ENCODE assay signal across 2 cellular contexts in the genomic region with DNA sequence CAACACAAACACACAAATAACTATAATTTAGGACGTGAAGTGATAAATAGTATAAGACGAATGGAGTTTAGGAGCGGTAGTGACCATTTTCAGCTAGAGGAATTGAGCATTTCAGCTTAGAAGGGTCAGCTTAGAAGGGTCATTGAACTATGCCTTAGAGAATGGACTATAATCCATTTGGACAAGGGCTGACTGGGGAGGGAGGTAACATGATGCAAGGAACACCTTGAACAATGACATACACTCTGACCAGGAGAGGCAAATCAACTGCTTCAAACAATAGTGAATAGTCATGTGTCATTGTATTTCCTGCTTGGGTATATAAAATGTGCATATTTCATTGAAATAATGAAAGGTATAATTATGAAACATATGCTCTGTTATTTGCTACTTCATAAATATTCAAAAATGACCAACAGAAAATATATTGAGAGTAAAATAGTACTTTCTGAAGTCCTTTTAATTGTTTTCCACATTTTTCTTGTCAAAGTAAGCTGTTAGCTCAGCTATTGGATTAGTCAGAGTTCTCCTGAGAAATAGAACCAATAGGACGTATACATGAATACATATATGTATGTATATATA.
TF ChIP-seq lines count a peak whose summit lies in the region.

No MANE protein-coding gene starts in this region.

TF ChIP-seq in GM23338, 12 proteins besides CTCF, POLR2A, EP300 and RAD21:
- TF ChIP-seq POLR2AphosphoS5 (IDR thresholded peaks at IDR 0.05; ENCODE audit: low read depth) (no peak), JUNB (IDR thresholded peaks at IDR 0.05; ENCODE audit: unreplicated experiment) (no peak), STAT1 (IDR thresholded peaks at IDR 0.05; ENCODE audit: unreplicated experiment) (no peak), EZH2phosphoT487 (IDR thresholded peaks at IDR 0.05; ENCODE audit: unreplicated experiment) (no peak), NANOG (IDR thresholded peaks at IDR 0.05; ENCODE audit: borderline replicate concordance) (no peak)
- TF ChIP-seq, protein P1, sequence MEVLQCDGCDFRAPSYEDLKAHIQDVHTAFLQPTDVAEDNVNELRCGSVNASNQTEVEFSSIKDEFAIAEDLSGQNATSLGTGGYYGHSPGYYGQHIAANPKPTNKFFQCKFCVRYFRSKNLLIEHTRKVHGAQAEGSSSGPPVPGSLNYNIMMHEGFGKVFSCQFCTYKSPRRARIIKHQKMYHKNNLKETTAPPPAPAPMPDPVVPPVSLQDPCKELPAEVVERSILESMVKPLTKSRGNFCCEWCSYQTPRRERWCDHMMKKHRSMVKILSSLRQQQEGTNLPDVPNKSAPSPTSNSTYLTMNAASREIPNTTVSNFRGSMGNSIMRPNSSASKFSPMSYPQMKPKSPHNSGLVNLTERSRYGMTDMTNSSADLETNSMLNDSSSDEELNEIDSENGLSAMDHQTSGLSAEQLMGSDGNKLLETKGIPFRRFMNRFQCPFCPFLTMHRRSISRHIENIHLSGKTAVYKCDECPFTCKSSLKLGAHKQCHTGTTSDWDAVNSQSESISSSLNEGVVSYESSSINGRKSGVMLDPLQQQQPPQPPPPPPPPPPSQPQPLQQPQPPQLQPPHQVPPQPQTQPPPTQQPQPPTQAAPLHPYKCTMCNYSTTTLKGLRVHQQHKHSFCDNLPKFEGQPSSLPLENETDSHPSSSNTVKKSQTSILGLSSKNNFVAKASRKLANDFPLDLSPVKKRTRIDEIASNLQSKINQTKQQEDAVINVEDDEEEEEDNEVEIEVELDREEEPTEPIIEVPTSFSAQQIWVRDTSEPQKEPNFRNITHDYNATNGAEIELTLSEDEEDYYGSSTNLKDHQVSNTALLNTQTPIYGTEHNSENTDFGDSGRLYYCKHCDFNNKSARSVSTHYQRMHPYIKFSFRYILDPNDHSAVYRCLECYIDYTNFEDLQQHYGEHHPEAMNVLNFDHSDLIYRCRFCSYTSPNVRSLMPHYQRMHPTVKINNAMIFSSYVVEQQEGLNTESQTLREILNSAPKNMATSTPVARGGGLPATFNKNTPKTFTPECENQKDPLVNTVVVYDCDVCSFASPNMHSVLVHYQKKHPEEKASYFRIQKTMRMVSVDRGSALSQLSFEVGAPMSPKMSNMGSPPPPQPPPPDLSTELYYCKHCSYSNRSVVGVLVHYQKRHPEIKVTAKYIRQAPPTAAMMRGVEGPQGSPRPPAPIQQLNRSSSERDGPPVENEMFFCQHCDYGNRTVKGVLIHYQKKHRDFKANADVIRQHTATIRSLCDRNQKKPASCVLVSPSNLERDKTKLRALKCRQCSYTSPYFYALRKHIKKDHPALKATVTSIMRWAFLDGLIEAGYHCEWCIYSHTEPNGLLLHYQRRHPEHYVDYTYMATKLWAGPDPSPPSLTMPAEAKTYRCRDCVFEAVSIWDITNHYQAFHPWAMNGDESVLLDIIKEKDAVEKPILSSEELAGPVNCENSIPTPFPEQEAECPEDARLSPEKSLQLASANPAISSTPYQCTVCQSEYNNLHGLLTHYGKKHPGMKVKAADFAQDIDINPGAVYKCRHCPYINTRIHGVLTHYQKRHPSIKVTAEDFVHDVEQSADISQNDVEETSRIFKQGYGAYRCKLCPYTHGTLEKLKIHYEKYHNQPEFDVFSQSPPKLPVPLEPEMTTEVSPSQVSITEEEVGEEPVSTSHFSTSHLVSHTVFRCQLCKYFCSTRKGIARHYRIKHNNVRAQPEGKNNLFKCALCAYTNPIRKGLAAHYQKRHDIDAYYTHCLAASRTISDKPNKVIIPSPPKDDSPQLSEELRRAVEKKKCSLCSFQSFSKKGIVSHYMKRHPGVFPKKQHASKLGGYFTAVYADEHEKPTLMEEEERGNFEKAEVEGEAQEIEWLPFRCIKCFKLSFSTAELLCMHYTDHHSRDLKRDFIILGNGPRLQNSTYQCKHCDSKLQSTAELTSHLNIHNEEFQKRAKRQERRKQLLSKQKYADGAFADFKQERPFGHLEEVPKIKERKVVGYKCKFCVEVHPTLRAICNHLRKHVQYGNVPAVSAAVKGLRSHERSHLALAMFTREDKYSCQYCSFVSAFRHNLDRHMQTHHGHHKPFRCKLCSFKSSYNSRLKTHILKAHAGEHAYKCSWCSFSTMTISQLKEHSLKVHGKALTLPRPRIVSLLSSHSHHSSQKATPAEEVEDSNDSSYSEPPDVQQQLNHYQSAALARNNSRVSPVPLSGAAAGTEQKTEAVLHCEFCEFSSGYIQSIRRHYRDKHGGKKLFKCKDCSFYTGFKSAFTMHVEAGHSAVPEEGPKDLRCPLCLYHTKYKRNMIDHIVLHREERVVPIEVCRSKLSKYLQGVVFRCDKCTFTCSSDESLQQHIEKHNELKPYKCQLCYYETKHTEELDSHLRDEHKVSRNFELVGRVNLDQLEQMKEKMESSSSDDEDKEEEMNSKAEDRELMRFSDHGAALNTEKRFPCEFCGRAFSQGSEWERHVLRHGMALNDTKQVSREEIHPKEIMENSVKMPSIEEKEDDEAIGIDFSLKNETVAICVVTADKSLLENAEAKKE (CRISPR knock-in tag; IDR thresholded peaks at IDR 0.05) = no peak

TF ChIP-seq in K562, 482 proteins besides CTCF, POLR2A, EP300 and RAD21:
- TF ChIP-seq, protein P2, sequence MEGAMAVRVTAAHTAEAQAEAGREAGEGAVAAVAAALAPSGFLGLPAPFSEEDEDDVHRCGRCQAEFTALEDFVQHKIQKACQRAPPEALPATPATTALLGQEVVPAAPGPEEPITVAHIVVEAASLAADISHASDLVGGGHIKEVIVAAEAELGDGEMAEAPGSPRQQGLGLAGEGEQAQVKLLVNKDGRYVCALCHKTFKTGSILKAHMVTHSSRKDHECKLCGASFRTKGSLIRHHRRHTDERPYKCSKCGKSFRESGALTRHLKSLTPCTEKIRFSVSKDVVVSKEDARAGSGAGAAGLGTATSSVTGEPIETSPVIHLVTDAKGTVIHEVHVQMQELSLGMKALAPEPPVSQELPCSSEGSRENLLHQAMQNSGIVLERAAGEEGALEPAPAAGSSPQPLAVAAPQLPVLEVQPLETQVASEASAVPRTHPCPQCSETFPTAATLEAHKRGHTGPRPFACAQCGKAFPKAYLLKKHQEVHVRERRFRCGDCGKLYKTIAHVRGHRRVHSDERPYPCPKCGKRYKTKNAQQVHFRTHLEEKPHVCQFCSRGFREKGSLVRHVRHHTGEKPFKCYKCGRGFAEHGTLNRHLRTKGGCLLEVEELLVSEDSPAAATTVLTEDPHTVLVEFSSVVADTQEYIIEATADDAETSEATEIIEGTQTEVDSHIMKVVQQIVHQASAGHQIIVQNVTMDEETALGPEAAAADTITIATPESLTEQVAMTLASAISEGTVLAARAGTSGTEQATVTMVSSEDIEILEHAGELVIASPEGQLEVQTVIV (CRISPR knock-in tag; IDR thresholded peaks at IDR 0.05; ENCODE audit: borderline replicate concordance) = 0 out of 2 replicates have a peak, but pooled peaks have one; percentile 25
- TF ChIP-seq SOX6 (IDR thresholded peaks at IDR 0.05) (peak; percentile 87), CSDE1 (IDR thresholded peaks at IDR 0.05) (no peak), NR2C2 (CRISPR knock-in tag; IDR thresholded peaks at IDR 0.05) (no peak), NR2C2 (tag; IDR thresholded peaks at IDR 0.05) (peak; percentile 53; the same call in 1 of the 2 replicates), ETV1 (tag; conservative IDR thresholded peaks at IDR 0.05; ENCODE audit: low read depth) (0 out of 2 replicates have a peak, but pooled peaks have one; percentile 29), NFRKB (IDR thresholded peaks at IDR 0.05; ENCODE audit: low read depth) (no peak), HDAC6 (IDR thresholded peaks at IDR 0.05; ENCODE audit: low read depth, low read length) (no peak), ELF2 (CRISPR knock-in tag; IDR thresholded peaks at IDR 0.05) (0 out of 2 replicates have a peak, but pooled peaks have one; percentile 14), SMAD4 (CRISPR knock-in tag; conservative IDR thresholded peaks at IDR 0.05) (peak; percentile 19; the same call in 1 of the 2 replicates), CEBPG (CRISPR knock-in tag; IDR thresholded peaks at IDR 0.05) (peak; percentile 68), CEBPG (tag; conservative IDR thresholded peaks at IDR 0.05 in 1 of 2, IDR thresholded peaks at IDR 0.05 in 1 of 2) (no peak), TRIM24 (IDR thresholded peaks at IDR 0.05) (peak in 1 of 2 experiments; percentile 21; a peak in 2 of 4 replicates), ZBTB8A (IDR thresholded peaks at IDR 0.05; ENCODE audit: partially characterized antibody) (no peak), ZNF699 (CRISPR knock-in tag; IDR thresholded peaks at IDR 0.05; ENCODE audit: insufficient replicate concordance) (no peak), ZNF134 (CRISPR knock-in tag; conservative IDR thresholded peaks at IDR 0.05) (no peak), GABPA (tag; conservative IDR thresholded peaks at IDR 0.05; ENCODE audit: low read depth) (peak; percentile 29; the same call in 1 of the 2 replicates), PTRF (tag; IDR thresholded peaks at IDR 0.05) (no peak), CREB1 (IDR thresholded peaks at IDR 0.05) (no peak), CREB1 (CRISPR knock-in tag; IDR thresholded peaks at IDR 0.05) (no peak), POLR2H (tag; IDR thresholded peaks at IDR 0.05; ENCODE audit: low read depth) (peak; percentile 61; the same call in 1 of the 2 replicates)
- TF ChIP-seq, protein P3, sequence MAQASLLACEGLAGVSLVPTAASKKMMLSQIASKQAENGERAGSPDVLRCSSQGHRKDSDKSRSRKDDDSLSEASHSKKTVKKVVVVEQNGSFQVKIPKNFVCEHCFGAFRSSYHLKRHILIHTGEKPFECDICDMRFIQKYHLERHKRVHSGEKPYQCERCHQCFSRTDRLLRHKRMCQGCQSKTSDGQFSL (CRISPR knock-in tag; IDR thresholded peaks at IDR 0.05) = no peak
- TF ChIP-seq, protein P3 (tag; IDR thresholded peaks at IDR 0.05) = no peak
- TF ChIP-seq, protein P4, sequence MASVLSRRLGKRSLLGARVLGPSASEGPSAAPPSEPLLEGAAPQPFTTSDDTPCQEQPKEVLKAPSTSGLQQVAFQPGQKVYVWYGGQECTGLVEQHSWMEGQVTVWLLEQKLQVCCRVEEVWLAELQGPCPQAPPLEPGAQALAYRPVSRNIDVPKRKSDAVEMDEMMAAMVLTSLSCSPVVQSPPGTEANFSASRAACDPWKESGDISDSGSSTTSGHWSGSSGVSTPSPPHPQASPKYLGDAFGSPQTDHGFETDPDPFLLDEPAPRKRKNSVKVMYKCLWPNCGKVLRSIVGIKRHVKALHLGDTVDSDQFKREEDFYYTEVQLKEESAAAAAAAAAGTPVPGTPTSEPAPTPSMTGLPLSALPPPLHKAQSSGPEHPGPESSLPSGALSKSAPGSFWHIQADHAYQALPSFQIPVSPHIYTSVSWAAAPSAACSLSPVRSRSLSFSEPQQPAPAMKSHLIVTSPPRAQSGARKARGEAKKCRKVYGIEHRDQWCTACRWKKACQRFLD (CRISPR knock-in tag; IDR thresholded peaks at IDR 0.05) = no peak
- TF ChIP-seq, protein P5, sequence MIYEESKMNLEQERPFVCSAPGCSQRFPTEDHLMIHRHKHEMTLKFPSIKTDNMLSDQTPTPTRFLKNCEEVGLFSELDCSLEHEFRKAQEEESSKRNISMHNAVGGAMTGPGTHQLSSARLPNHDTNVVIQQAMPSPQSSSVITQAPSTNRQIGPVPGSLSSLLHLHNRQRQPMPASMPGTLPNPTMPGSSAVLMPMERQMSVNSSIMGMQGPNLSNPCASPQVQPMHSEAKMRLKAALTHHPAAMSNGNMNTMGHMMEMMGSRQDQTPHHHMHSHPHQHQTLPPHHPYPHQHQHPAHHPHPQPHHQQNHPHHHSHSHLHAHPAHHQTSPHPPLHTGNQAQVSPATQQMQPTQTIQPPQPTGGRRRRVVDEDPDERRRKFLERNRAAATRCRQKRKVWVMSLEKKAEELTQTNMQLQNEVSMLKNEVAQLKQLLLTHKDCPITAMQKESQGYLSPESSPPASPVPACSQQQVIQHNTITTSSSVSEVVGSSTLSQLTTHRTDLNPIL (CRISPR knock-in tag; IDR thresholded peaks at IDR 0.05) = no peak
- TF ChIP-seq, protein P6, sequence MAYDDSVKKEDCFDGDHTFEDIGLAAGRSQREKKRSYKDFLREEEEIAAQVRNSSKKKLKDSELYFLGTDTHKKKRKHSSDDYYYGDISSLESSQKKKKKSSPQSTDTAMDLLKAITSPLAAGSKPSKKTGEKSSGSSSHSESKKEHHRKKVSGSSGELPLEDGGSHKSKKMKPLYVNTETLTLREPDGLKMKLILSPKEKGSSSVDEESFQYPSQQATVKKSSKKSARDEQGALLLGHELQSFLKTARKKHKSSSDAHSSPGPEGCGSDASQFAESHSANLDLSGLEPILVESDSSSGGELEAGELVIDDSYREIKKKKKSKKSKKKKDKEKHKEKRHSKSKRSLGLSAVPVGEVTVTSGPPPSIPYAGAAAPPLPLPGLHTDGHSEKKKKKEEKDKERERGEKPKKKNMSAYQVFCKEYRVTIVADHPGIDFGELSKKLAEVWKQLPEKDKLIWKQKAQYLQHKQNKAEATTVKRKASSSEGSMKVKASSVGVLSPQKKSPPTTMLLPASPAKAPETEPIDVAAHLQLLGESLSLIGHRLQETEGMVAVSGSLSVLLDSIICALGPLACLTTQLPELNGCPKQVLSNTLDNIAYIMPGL (CRISPR knock-in tag; IDR thresholded peaks at IDR 0.05) = no peak
- TF ChIP-seq, protein P7, sequence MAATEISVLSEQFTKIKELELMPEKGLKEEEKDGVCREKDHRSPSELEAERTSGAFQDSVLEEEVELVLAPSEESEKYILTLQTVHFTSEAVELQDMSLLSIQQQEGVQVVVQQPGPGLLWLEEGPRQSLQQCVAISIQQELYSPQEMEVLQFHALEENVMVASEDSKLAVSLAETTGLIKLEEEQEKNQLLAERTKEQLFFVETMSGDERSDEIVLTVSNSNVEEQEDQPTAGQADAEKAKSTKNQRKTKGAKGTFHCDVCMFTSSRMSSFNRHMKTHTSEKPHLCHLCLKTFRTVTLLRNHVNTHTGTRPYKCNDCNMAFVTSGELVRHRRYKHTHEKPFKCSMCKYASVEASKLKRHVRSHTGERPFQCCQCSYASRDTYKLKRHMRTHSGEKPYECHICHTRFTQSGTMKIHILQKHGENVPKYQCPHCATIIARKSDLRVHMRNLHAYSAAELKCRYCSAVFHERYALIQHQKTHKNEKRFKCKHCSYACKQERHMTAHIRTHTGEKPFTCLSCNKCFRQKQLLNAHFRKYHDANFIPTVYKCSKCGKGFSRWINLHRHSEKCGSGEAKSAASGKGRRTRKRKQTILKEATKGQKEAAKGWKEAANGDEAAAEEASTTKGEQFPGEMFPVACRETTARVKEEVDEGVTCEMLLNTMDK (IDR thresholded peaks at IDR 0.05; ENCODE audit: borderline replicate concordance, insufficient read depth, low read depth, low read length, poor library complexity, severe bottlenecking) = no peak
